In the genomic region with DNA sequence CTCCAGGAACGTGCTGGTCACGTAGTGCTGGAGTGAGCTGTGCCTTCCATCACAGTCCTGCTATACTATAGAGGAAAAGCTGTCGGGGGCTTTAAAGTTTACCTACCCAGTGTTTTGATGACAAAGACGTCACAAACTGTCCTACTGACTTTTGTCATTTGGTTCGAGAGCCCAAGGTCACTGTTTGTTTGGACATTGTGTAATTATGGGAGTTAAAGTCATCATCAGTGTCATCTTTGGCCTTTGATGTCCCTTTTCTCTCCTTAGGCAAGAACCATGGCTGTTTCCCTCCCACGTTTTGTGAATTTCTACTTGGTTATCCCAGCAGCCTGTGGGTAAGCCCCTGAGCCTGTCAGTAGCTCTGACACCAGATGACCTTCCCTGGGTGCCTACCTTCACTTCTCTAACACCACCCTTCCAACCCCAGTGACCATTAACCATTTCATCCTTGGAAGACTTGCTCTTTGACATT, we compare ENCODE assay signal across 1 cellular context.
TF ChIP-seq lines count a peak whose summit lies in the region.

No MANE protein-coding gene starts in this region.

TF ChIP-seq in HepG2, 621 proteins besides CTCF, POLR2A, EP300 and RAD21 (continued from another document and continues in another):
- TF ChIP-seq GATAD1 (CRISPR knock-in tag; IDR thresholded peaks at IDR 0.05) (peak; percentile 71), TEAD2 (CRISPR knock-in tag; IDR thresholded peaks at IDR 0.05) (no peak), DMAP1 (CRISPR knock-in tag; IDR thresholded peaks at IDR 0.05) (peak; percentile 41; the same call in 1 of the 2 replicates), MTA3 (CRISPR knock-in tag; IDR thresholded peaks at IDR 0.05) (no peak), DNMT3B (CRISPR knock-in tag; conservative IDR thresholded peaks at IDR 0.05) (0 out of 2 replicates have a peak, but pooled peaks have one; percentile 33), ELF4 (CRISPR knock-in tag; IDR thresholded peaks at IDR 0.05; ENCODE audit: borderline replicate concordance) (no peak), U2AF2 (IDR thresholded peaks at IDR 0.05; ENCODE audit: low read depth, low read length) (no peak), CBX1 (IDR thresholded peaks at IDR 0.05; ENCODE audit: low read depth) (no peak), ZBTB38 (CRISPR knock-in tag; IDR thresholded peaks at IDR 0.05) (0 out of 2 replicates have a peak, but pooled peaks have one; percentile 36), ZFP41 (CRISPR knock-in tag; IDR thresholded peaks at IDR 0.05; ENCODE audit: borderline replicate concordance) (no peak), JUND (CRISPR knock-in tag; IDR thresholded peaks at IDR 0.05) (peak; percentile 85), PCBP2 (optimal IDR thresholded peaks at IDR 0.05; ENCODE audit: low read depth, low read length, poor library complexity, severe bottlenecking) (no peak), ZMYM3 (CRISPR knock-in tag; IDR thresholded peaks at IDR 0.05) (peak; percentile 85), RBAK (CRISPR knock-in tag; IDR thresholded peaks at IDR 0.05) (peak; percentile 48; the same call in 1 of the 2 replicates), ZNF337 (CRISPR knock-in tag; IDR thresholded peaks at IDR 0.05; ENCODE audit: borderline replicate concordance, low read depth) (0 out of 2 replicates have a peak, but pooled peaks have one; percentile 43), NFE2L1 (CRISPR knock-in tag; IDR thresholded peaks at IDR 0.05; ENCODE audit: borderline replicate concordance) (no peak), YY1 (IDR thresholded peaks at IDR 0.05; ENCODE audit: insufficient read depth, insufficient replicate concordance, low read depth, low read length) (no peak), ZBTB21 (CRISPR knock-in tag; IDR thresholded peaks at IDR 0.05) (peak; percentile 95), SOX5 (CRISPR knock-in tag; IDR thresholded peaks at IDR 0.05; ENCODE audit: borderline replicate concordance) (peak; percentile 97), ZBTB8A (CRISPR knock-in tag; IDR thresholded peaks at IDR 0.05; ENCODE audit: borderline replicate concordance, low read depth) (no peak), ZNF572 (CRISPR knock-in tag; IDR thresholded peaks at IDR 0.05) (no peak), TBP (CRISPR knock-in tag; IDR thresholded peaks at IDR 0.05) (no peak), TBX2 (CRISPR knock-in tag; IDR thresholded peaks at IDR 0.05; ENCODE audit: borderline replicate concordance) (peak; percentile 96), ZNF20 (CRISPR knock-in tag; IDR thresholded peaks at IDR 0.05) (no peak), ZNF317 (CRISPR knock-in tag; IDR thresholded peaks at IDR 0.05) (peak; percentile 92), KLF15 (CRISPR knock-in tag; IDR thresholded peaks at IDR 0.05; ENCODE audit: borderline replicate concordance) (no peak), KDM5A (IDR thresholded peaks at IDR 0.05; ENCODE audit: borderline replicate concordance, low read length) (no peak), ZNF460 (CRISPR knock-in tag; IDR thresholded peaks at IDR 0.05; ENCODE audit: borderline replicate concordance) (no peak)
- TF ChIP-seq, protein P1, sequence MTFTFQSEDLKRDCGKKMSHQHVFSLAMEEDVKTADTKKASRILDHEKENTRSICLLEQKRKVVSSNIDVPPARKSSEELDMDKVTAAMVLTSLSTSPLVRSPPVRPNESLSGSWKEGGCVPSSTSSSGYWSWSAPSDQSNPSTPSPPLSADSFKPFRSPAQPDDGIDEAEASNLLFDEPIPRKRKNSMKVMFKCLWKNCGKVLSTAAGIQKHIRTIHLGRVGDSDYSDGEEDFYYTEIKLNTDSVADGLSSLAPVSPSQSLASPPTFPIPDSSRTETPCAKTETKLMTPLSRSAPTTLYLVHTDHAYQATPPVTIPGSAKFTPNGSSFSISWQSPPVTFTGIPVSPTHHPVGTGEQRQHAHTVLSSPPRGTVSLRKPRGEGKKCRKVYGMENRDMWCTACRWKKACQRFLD (CRISPR knock-in tag; IDR thresholded peaks at IDR 0.05; ENCODE audit: borderline replicate concordance) = no peak
- TF ChIP-seq, protein P2, sequence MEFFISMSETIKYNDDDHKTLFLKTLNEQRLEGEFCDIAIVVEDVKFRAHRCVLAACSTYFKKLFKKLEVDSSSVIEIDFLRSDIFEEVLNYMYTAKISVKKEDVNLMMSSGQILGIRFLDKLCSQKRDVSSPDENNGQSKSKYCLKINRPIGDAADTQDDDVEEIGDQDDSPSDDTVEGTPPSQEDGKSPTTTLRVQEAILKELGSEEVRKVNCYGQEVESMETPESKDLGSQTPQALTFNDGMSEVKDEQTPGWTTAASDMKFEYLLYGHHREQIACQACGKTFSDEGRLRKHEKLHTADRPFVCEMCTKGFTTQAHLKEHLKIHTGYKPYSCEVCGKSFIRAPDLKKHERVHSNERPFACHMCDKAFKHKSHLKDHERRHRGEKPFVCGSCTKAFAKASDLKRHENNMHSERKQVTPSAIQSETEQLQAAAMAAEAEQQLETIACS (CRISPR knock-in tag; IDR thresholded peaks at IDR 0.05) = no peak
- TF ChIP-seq, protein P3, sequence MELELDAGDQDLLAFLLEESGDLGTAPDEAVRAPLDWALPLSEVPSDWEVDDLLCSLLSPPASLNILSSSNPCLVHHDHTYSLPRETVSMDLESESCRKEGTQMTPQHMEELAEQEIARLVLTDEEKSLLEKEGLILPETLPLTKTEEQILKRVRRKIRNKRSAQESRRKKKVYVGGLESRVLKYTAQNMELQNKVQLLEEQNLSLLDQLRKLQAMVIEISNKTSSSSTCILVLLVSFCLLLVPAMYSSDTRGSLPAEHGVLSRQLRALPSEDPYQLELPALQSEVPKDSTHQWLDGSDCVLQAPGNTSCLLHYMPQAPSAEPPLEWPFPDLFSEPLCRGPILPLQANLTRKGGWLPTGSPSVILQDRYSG (CRISPR knock-in tag; IDR thresholded peaks at IDR 0.05) = no peak
- TF ChIP-seq, protein P4, sequence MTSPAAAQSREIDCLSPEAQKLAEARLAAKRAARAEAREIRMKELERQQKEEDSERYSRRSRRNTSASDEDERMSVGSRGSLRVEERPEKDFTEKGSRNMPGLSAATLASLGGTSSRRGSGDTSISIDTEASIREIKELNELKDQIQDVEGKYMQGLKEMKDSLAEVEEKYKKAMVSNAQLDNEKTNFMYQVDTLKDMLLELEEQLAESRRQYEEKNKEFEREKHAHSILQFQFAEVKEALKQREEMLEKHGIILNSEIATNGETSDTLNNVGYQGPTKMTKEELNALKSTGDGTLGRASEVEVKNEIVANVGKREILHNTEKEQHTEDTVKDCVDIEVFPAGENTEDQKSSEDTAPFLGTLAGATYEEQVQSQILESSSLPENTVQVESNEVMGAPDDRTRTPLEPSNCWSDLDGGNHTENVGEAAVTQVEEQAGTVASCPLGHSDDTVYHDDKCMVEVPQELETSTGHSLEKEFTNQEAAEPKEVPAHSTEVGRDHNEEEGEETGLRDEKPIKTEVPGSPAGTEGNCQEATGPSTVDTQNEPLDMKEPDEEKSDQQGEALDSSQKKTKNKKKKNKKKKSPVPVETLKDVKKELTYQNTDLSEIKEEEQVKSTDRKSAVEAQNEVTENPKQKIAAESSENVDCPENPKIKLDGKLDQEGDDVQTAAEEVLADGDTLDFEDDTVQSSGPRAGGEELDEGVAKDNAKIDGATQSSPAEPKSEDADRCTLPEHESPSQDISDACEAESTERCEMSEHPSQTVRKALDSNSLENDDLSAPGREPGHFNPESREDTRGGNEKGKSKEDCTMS (CRISPR knock-in tag; conservative IDR thresholded peaks at IDR 0.05) = no peak
- TF ChIP-seq, protein P5, sequence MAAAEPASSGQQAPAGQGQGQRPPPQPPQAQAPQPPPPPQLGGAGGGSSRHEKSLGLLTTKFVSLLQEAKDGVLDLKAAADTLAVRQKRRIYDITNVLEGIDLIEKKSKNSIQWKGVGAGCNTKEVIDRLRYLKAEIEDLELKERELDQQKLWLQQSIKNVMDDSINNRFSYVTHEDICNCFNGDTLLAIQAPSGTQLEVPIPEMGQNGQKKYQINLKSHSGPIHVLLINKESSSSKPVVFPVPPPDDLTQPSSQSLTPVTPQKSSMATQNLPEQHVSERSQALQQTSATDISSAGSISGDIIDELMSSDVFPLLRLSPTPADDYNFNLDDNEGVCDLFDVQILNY (CRISPR knock-in tag; conservative IDR thresholded peaks at IDR 0.05) = no peak
- TF ChIP-seq, protein P6, sequence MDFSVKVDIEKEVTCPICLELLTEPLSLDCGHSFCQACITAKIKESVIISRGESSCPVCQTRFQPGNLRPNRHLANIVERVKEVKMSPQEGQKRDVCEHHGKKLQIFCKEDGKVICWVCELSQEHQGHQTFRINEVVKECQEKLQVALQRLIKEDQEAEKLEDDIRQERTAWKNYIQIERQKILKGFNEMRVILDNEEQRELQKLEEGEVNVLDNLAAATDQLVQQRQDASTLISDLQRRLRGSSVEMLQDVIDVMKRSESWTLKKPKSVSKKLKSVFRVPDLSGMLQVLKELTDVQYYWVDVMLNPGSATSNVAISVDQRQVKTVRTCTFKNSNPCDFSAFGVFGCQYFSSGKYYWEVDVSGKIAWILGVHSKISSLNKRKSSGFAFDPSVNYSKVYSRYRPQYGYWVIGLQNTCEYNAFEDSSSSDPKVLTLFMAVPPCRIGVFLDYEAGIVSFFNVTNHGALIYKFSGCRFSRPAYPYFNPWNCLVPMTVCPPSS (IDR thresholded peaks at IDR 0.05) = no peak
- TF ChIP-seq, protein P7, sequence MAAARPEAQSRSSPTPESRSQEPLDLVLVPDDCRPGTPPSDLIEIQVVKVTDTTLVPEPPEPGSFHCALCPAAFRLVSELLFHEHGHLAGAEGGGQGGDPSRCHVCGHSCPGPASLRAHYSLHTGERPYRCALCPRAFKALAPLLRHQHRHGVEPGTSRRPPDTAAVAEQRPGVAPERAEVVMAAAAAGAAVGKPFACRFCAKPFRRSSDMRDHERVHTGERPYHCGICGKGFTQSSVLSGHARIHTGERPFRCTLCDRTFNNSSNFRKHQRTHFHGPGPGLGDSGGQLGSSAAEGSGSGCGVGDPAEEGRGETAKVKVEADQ (CRISPR knock-in tag; IDR thresholded peaks at IDR 0.05; ENCODE audit: borderline replicate concordance) = peak; percentile 99
- TF ChIP-seq, protein P8, sequence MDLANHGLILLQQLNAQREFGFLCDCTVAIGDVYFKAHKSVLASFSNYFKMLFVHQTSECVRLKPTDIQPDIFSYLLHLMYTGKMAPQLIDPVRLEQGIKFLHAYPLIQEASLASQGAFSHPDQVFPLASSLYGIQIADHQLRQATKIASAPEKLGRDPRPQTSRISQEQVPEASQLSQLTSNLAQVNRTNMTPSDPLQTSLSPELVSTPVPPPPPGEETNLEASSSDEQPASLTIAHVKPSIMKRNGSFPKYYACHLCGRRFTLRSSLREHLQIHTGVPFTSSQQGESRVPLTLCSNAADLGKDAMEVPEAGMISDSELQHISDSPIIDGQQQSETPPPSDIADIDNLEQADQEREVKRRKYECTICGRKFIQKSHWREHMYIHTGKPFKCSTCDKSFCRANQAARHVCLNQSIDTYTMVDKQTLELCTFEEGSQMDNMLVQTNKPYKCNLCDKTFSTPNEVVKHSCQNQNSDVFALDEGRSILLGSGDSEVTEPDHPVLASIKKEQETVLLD (CRISPR knock-in tag; IDR thresholded peaks at IDR 0.05; ENCODE audit: low read depth) = no peak
- TF ChIP-seq, protein P9, sequence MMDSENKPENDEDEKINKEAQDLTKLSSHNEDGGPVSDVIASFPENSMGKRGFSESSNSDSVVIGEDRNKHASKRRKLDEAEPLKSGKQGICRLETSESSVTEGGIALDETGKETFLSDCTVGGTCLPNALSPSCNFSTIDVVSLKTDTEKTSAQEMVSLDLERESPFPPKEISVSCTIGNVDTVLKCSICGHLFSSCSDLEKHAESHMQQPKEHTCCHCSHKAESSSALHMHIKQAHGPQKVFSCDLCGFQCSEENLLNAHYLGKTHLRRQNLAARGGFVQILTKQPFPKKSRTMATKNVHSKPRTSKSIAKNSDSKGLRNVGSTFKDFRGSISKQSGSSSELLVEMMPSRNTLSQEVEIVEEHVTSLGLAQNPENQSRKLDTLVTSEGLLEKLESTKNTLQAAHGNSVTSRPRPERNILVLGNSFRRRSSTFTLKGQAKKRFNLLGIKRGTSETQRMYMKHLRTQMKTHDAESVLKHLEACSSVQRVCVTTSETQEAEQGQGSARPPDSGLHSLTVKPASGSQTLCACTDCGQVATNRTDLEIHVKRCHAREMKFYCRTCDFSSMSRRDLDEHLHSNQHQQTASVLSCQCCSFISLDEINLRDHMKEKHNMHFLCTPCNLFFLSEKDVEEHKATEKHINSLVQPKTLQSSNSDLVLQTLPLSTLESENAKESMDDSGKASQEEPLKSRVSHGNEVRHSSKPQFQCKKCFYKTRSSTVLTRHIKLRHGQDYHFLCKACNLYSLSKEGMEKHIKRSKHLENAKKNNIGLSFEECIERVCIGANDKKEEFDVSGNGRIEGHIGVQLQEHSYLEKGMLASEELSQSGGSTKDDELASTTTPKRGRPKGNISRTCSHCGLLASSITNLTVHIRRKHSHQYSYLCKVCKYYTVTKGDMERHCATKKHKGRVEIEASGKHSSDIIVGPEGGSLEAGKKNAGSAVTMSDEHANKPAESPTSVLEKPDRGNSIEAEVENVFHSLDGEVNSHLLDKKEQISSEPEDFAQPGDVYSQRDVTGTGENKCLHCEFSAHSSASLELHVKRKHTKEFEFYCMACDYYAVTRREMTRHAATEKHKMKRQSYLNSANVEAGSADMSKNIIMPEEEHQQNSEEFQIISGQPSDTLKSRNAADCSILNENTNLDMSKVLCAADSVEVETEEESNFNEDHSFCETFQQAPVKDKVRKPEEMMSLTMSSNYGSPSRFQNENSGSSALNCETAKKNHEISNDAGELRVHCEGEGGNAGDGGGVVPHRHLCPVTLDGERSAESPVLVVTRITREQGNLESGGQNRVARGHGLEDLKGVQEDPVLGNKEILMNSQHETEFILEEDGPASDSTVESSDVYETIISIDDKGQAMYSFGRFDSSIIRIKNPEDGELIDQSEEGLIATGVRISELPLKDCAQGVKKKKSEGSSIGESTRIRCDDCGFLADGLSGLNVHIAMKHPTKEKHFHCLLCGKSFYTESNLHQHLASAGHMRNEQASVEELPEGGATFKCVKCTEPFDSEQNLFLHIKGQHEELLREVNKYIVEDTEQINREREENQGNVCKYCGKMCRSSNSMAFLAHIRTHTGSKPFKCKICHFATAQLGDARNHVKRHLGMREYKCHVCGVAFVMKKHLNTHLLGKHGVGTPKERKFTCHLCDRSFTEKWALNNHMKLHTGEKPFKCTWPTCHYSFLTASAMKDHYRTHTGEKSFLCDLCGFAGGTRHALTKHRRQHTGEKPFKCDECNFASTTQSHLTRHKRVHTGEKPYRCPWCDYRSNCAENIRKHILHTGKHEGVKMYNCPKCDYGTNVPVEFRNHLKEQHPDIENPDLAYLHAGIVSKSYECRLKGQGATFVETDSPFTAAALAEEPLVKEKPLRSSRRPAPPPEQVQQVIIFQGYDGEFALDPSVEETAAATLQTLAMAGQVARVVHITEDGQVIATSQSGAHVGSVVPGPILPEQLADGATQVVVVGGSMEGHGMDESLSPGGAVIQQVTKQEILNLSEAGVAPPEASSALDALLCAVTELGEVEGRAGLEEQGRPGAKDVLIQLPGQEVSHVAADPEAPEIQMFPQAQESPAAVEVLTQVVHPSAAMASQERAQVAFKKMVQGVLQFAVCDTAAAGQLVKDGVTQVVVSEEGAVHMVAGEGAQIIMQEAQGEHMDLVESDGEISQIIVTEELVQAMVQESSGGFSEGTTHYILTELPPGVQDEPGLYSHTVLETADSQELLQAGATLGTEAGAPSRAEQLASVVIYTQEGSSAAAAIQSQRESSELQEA (CRISPR knock-in tag; IDR thresholded peaks at IDR 0.05; ENCODE audit: not compliant biosample characterization) = no peak
- TF ChIP-seq, protein P10, sequence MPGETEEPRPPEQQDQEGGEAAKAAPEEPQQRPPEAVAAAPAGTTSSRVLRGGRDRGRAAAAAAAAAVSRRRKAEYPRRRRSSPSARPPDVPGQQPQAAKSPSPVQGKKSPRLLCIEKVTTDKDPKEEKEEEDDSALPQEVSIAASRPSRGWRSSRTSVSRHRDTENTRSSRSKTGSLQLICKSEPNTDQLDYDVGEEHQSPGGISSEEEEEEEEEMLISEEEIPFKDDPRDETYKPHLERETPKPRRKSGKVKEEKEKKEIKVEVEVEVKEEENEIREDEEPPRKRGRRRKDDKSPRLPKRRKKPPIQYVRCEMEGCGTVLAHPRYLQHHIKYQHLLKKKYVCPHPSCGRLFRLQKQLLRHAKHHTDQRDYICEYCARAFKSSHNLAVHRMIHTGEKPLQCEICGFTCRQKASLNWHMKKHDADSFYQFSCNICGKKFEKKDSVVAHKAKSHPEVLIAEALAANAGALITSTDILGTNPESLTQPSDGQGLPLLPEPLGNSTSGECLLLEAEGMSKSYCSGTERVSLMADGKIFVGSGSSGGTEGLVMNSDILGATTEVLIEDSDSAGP (CRISPR knock-in tag; IDR thresholded peaks at IDR 0.05; ENCODE audit: borderline replicate concordance) = no peak
